ENCODE assay signal across 1 cellular context in genomic region chr1:7943295-7943694, GRCh38.
TF ChIP-seq lines count a peak whose summit lies in the region.

No MANE protein-coding gene starts in this region.

TF ChIP-seq in HCT116, 20 proteins besides CTCF, POLR2A, EP300 and RAD21 (continued from another document):
- no peak for TF ChIP-seq FOSL1 (IDR thresholded peaks at IDR 0.05; ENCODE audit: low read depth)
- no peak for TF ChIP-seq CBX3 (IDR thresholded peaks at IDR 0.05; ENCODE audit: low read depth)
- TF ChIP-seq CEBPB (IDR thresholded peaks at IDR 0.05; ENCODE audit: low read depth): no peak
TF ChIP-seq in HCT116: peak in this region for 0.
